19 cellular contexts compared by ENCODE assay signal in the genomic region with DNA sequence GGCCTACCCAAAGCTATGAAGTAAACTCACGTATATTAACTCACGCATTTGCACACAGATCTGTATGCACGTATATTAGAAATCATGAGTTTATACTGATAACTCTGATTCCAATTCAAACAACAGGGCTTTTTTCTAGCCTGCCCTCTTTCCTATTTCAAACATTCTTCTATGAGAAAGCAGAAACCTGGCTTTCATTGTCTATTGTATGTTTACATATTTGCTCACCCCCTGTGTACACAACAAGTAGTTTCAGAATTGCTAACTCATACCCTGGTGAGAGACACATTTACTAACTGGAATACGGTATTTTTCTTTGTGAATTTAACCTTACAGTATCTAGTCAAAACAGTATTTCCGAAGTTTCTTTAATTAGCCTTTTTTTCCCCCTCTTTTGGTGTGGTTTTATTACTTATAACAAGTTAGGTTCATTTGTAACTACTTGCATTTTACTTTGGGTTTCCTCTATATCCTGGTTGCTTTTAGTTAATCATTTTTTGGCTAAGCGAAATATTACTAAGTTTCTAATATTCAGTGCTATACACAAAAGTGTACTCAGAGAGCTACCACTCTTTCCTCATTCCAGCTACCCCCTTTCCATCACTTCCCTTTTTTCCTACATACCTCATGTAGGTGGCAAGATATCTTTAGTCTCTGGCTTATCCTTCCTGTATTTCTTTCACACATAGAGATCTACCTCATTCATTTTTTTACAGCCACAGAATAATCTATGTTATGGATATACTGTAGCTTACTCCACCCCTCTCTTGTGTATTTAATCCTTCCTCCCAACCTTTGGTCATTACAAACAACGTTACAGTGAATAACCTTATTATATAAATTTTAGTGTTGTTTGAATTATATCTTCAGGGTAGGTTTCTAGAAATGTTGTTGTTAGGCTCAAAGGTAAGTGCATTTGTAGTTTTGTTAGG.
DNase-seq lines count a peak whose midpoint lies in the region; ATAC-seq, FAIRE-seq and TF ChIP-seq lines count a peak whose summit lies in the region.
"Had no signal": no experiment of that assay in that cellular context is flagged by ENCODE, and none has a peak within 500 bp of the region (broad histone marks: within the 10 kb centered on the region; RNA-seq: fewer than 3 reads in every experiment).

No MANE protein-coding gene starts in this region.

- no peaks in the 10 kb centered on the region for H4K20me1 ChIP-seq in GM12878 (ENCODE audit: control insufficient read depth, insufficient read depth)

- no peak overlapping the region for H3K4me3 ChIP-seq in NB4 (ENCODE audit: low read depth, low read length)
- no peak overlapping the region for H3K4me3 ChIP-seq in GM12878
- H3K4me3 ChIP-seq in transverse colon: no peak overlapping the region

- SMC1A ChIA-PET in GM12878 (lab: Charles Lee; ENCODE audit: uncharacterized antibody, unreplicated experiment): no interaction called here

- peak; percentile 18 for FAIRE-seq in GM12878 (lab: Jason Lieb, UNC)
- FAIRE-seq: GM12891, GM19239 had no signal

- DNase-seq in NCI-H345 (lab: John Stamatoyannopoulos, UW): peak; percentile 19
- DNase-seq in NCI-H345 treated with DMSO at 0.1 percent for 48 hours (lab: John Stamatoyannopoulos, UW; ENCODE audit: unreplicated experiment): no peak
- DNase-seq in NB4 (ENCODE audit: low read depth): peak; percentile 46
- DNase-seq in GM12878 (ENCODE audit: low read depth, low spot score): no peak
- no peak for DNase-seq in transverse colon
- no peak for DNase-seq in activated CD4-positive, alpha-beta T cell treated with anti-CD3 and anti-CD28 coated beads for 4 hours
- DNase-seq in hippocampal formation (lab: John Stamatoyannopoulos, UW): no peak
- DNase-seq: 8988T, Caco-2, DMS79, HCEC 1CT, NCI-H1048, NCI-H1694 treated with DMSO at 0.1 percent for 48 hours, SHP77 had no signal

- 42% methylated on average over 7 of the region's 7 CpGs for WGBS in GM12878 (ENCODE audit: insufficient coverage, insufficient replicate concordance, low lambda C conversion rate, missing lambda C conversion rate)
- 50 to 52% methylated on average over 7 of the region's 7 CpGs for WGBS in transverse colon (ENCODE audit: low coverage in 1 of 2), 2 donors

- in situ Hi-C loops in GM12878 (cut with MboI): no loop called here
- in situ Hi-C loops in transverse colon (cut with MboI; ENCODE audit: low pct_ligation_motif_present in 1 of 4, low pct_unique_long_range_greater_than_20kb in 1 of 4, low sequenced_read_pairs in 3 of 4): loop anchor here in 1 of 4 donors (25.0 kb wide), 1 partner anchor 96 kb away; no protein-coding TSS in a partner anchor

- H2AFZ ChIP-seq in GM12878 (ENCODE audit: control insufficient read depth, low read depth, low read length): no peak overlapping the region

- no TSS peak for BruUV-seq in GM12878 (replicated peaks; lab: Mats Ljungman, UMichigan)

- no peaks in the 10 kb centered on the region for H3K79me2 ChIP-seq in GM12878 (ENCODE audit: control insufficient read depth, insufficient read depth, low read length)

- TF ChIP-seq CTCF in NB4 (IDR thresholded peaks at IDR 0.05; ENCODE audit: low read depth, low read length): no peak
- no peak for TF ChIP-seq CTCF in GM12878 (IDR thresholded peaks at IDR 0.05 in 2 of 3, conservative IDR thresholded peaks at IDR 0.05 in 1 of 3; ENCODE audit: control insufficient read depth in 2 of 3, extremely low read depth in 1 of 3, insufficient read depth in 1 of 3, low read depth in 3 of 3, low read length in 3 of 3)
- no peak for TF ChIP-seq CTCF in transverse colon (IDR thresholded peaks at IDR 0.05)

- RAD21 ChIA-PET in GM12878 (lab: Charles Lee; ENCODE audit: unreplicated experiment): no interaction called here

- H3K9ac ChIP-seq in GM12878 (ENCODE audit: control insufficient read depth, insufficient read depth, low read length): no peak overlapping the region

- no peak for TF ChIP-seq RAD21 in GM12878 (IDR thresholded peaks at IDR 0.05; ENCODE audit: insufficient read depth, low read depth, low read length)

- H3K27me3 ChIP-seq in GM12878 (replicated peaks in 1 of 2; ENCODE audit: control insufficient read depth in 2 of 2, insufficient read depth in 2 of 2, low read length in 1 of 2) (no peaks in the 10 kb centered on the region), transverse colon (no peaks in the 10 kb centered on the region)

- no peak for TF ChIP-seq POLR2A in NB4 (IDR thresholded peaks at IDR 0.05; ENCODE audit: extremely low read depth, insufficient read length)
- TF ChIP-seq POLR2A in GM12878 (IDR thresholded peaks at IDR 0.05; ENCODE audit: low read depth, low read length): no peak
- no peak for TF ChIP-seq POLR2A in transverse colon (IDR thresholded peaks at IDR 0.05)

- H3K4me2 ChIP-seq in GM12878 (ENCODE audit: control insufficient read depth, insufficient read depth): no peak overlapping the region

- no peak for TF ChIP-seq EP300 in GM12878 (IDR thresholded peaks at IDR 0.05; ENCODE audit: borderline replicate concordance in 1 of 2, control insufficient read depth in 1 of 2, low read depth in 2 of 2, low read length in 2 of 2)
- TF ChIP-seq EP300 in transverse colon (IDR thresholded peaks at IDR 0.05; ENCODE audit: low read depth): no peak

- no peaks in the 10 kb centered on the region; the same call in 2 of the 3 replicates for H3K9me3 ChIP-seq in GM12878 (replicated peaks; ENCODE audit: control insufficient read depth, insufficient read depth, low read length)
- H3K9me3 ChIP-seq in transverse colon: peaks cover 4 to 5% of the 10 kb centered on the region in 2 donors

- intact Hi-C loops in GM12878 (cut with micrococcal nuclease; ENCODE audit: unreplicated experiment) (no loop called here), transverse colon (cut with DNase I; ENCODE audit: low total_unique reads) (loop anchor here (5.0 kb wide), 1 partner anchor 1976 kb away; no protein-coding TSS in a partner anchor)

- H3K4me1 ChIP-seq in GM12878 (ENCODE audit: control insufficient read depth, insufficient read depth, low read length) (no peaks in the 10 kb centered on the region), transverse colon (peaks cover 0 to 29% (median 15%) of the 10 kb centered on the region in 4 donors)
- H3K4me1 ChIP-seq: Caco-2 had no signal

- ATAC-seq in GM12878 (no peak), GM21367 (IDR thresholded peaks at IDR 0.05; ENCODE audit: unreplicated experiment) (no peak)
- ATAC-seq: Panc1 had no signal

- H3K27ac ChIP-seq in GM12878 (ENCODE audit: control insufficient read depth, insufficient read depth) (no peak overlapping the region), transverse colon (peak overlapping the region; percentile 71 to 80 (median 78))
- H3K27ac ChIP-seq: C4-2B had no signal

- POLR2A ChIA-PET in GM12878 (lab: Charles Lee): interaction anchor here (0.5 kb wide), 1 partner anchor 194 kb away, joined by 4 read pairs; no protein-coding TSS in a partner anchor

- CTCF ChIA-PET in GM12878 (lab: Yijun Ruan, JAX): interaction anchor here (0.8 kb wide), 1 partner anchor 35 kb away, joined by 3 read pairs; no protein-coding TSS in a partner anchor

- H3K36me3 ChIP-seq in GM12878 (ENCODE audit: control insufficient read depth in 2 of 2, insufficient read depth in 2 of 2, low read length in 1 of 2): no peaks in the 10 kb centered on the region
- no peaks in the 10 kb centered on the region for H3K36me3 ChIP-seq in transverse colon

TF ChIP-seq in GM12878, 131 proteins besides CTCF, POLR2A, EP300 and RAD21:
- TF ChIP-seq NR2C2 (IDR thresholded peaks at IDR 0.05; ENCODE audit: borderline replicate concordance, control insufficient read depth, insufficient read length, low read depth) (no peak), RAD51 (IDR thresholded peaks at IDR 0.05) (no peak), CBFB (IDR thresholded peaks at IDR 0.05; ENCODE audit: low read depth) (no peak)
- TF ChIP-seq, protein P1, sequence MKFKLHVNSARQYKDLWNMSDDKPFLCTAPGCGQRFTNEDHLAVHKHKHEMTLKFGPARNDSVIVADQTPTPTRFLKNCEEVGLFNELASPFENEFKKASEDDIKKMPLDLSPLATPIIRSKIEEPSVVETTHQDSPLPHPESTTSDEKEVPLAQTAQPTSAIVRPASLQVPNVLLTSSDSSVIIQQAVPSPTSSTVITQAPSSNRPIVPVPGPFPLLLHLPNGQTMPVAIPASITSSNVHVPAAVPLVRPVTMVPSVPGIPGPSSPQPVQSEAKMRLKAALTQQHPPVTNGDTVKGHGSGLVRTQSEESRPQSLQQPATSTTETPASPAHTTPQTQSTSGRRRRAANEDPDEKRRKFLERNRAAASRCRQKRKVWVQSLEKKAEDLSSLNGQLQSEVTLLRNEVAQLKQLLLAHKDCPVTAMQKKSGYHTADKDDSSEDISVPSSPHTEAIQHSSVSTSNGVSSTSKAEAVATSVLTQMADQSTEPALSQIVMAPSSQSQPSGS (IDR thresholded peaks at IDR 0.05; ENCODE audit: low read length): no peak

Comparison
In these comparisons a context has a peak if more than half of its experiments do, and no peak if none do; other contexts are left out.
1. DNase-seq: peak in NCI-H345 (single experiment) and NB4 (single experiment); none in NCI-H345 treated with DMSO at 0.1 percent for 48 hours (single experiment), GM12878 (single experiment), transverse colon (single experiment), activated CD4-positive, alpha-beta T cell treated with anti-CD3 and anti-CD28 coated beads for 4 hours (0 of 2) and hippocampal formation (0 of 2).